1 cellular context compared by ENCODE assay signal in the genomic region with DNA sequence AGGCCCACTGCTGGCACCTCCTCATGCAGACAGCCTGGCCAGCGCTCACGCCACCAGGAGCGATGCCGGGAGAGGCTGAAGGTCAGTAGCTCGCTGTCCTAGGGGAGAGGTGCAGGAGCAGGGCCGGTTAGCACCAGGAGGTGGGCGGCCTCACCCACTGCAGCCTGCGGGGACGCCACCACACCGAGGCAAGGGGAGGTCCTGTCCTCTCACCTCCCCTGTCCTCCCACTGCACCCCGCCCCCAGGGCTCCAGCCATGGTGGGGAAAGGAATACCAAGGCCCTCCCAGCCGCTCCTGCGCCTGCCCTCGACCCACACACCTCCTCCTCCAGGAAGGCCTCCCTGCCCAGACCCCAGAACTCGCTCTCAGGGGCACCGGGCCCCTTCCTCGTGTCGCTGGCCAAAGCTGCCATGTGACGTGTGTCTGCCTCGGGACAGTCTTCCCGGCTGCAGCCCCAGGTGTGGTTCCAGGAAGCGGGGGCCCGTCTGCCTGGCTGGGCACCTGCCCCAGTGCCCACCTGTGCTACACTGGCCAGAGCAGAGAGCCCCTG.
A peak's percentile ranks its signal among the peaks of the same experiment; 100 is the strongest.
TF ChIP-seq lines count a peak whose summit lies in the region.

No MANE protein-coding gene starts in this region.

TF ChIP-seq in GM12878, 131 proteins besides CTCF, POLR2A, EP300 and RAD21:
- TF ChIP-seq EGR1 (IDR thresholded peaks at IDR 0.05; ENCODE audit: borderline replicate concordance in 1 of 2, low read depth in 2 of 2, low read length in 2 of 2) (no peak), FOXK2 (IDR thresholded peaks at IDR 0.05) (0 out of 2 replicates have a peak, but pooled peaks have one; percentile 11), POU2F2 (IDR thresholded peaks at IDR 0.05; ENCODE audit: borderline replicate concordance, low read depth, low read length) (no peak)
- TF ChIP-seq, protein P1, sequence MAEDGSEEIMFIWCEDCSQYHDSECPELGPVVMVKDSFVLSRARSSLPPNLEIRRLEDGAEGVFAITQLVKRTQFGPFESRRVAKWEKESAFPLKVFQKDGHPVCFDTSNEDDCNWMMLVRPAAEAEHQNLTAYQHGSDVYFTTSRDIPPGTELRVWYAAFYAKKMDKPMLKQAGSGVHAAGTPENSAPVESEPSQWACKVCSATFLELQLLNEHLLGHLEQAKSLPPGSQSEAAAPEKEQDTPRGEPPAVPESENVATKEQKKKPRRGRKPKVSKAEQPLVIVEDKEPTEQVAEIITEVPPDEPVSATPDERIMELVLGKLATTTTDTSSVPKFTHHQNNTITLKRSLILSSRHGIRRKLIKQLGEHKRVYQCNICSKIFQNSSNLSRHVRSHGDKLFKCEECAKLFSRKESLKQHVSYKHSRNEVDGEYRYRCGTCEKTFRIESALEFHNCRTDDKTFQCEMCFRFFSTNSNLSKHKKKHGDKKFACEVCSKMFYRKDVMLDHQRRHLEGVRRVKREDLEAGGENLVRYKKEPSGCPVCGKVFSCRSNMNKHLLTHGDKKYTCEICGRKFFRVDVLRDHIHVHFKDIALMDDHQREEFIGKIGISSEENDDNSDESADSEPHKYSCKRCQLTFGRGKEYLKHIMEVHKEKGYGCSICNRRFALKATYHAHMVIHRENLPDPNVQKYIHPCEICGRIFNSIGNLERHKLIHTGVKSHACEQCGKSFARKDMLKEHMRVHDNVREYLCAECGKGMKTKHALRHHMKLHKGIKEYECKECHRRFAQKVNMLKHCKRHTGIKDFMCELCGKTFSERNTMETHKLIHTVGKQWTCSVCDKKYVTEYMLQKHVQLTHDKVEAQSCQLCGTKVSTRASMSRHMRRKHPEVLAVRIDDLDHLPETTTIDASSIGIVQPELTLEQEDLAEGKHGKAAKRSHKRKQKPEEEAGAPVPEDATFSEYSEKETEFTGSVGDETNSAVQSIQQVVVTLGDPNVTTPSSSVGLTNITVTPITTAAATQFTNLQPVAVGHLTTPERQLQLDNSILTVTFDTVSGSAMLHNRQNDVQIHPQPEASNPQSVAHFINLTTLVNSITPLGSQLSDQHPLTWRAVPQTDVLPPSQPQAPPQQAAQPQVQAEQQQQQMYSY (CRISPR knock-in tag; IDR thresholded peaks at IDR 0.05) = no peak
